Comparison of ENCODE assay signal across 23 cellular contexts in the genomic region with DNA sequence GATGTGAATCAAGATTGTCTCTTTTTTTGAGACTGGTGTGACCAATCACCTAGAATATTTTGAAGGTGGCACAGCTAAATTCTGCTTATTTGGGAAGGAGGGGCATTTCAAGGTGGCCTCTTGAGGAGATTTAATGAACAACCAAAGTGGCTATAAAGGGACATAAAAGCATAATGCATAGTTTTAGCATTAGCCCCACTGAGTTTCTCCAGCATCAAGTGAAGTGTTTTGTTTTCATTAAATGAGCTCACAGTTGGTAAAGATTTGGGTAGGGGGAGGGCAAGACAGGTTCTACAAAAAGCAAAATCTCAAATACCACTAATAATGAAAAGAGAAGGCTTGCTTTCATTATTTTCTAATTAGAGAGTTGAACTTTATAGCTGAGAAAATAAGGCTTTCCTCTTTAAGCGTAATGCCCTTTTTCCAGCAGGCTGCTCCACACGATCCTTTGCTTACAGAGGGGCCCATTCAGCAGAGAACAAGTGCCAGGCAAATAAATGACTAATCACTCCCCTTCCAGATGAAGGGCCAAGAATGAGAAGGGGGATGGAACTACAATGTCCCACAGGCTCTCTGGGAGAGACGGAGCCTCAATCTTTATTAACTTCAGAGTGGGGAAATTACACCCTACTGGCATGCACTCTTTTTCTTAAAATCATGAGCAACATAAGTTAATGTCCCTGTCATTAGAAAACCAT. TPM values are rescaled to one million over a fixed set of nuclear protein-coding genes. Genes with fewer than 3 reads are reported as not detected.
DNase-seq lines count a peak whose midpoint lies in the region; ATAC-seq and TF ChIP-seq lines count a peak whose summit lies in the region.
"Had no signal": no experiment of that assay in that cellular context is flagged by ENCODE, and none has a peak within 500 bp of the region (broad histone marks: within the 10 kb centered on the region; RNA-seq: fewer than 3 reads in every experiment).

No MANE protein-coding gene starts in this region.

- intact Hi-C loops in heart right ventricle (cut with DNase I): no loop called here

- no peaks in the 10 kb centered on the region for H3K9me3 ChIP-seq in heart right ventricle
- H3K9me3 ChIP-seq: A549, colonic mucosa, left ventricle myocardium inferior, testis had no signal

- no peaks in the 10 kb centered on the region for H3K36me3 ChIP-seq in heart right ventricle
- H3K36me3 ChIP-seq: colonic mucosa, left ventricle myocardium inferior had no signal

- no peak overlapping the region for H3K4me3 Mint-ChIP-seq in nephron
- H3K4me3 Mint-ChIP-seq: activated CD8-positive, alpha-beta T cell treated with anti-CD3 and anti-CD28 coated beads, Interleukin-2, amount 10 ng/mL, durations not matched to agents 7 days and 5 days had no signal

- ATAC-seq in heart right ventricle: no peak
- no peak for ATAC-seq in GM18870 (IDR thresholded peaks at IDR 0.05; ENCODE audit: unreplicated experiment)
- ATAC-seq: A549; activated CD8-positive, alpha-beta T cell treated with anti-CD3 and anti-CD28 coated beads, Interleukin-2, amount 10 ng/mL, durations not matched to agents 7 days and 5 days; activated naive CD4-positive, alpha-beta T cell treated with anti-CD3 and anti-CD28 coated beads, Interleukin-2, amount 50 U/mL, for 72 hours; foreskin keratinocyte had no signal

- peaks cover 13% of the 10 kb centered on the region for H3K27me3 Mint-ChIP-seq in nephron (ENCODE audit: low read depth)

- peaks cover 28% of the 10 kb centered on the region for H3K4me1 Mint-ChIP-seq in nephron

- H3K27ac ChIP-seq in heart right ventricle: no peak overlapping the region
- no peak overlapping the region for H3K27ac ChIP-seq in coronary artery
- H3K27ac ChIP-seq: A549, colonic mucosa, foreskin keratinocyte, left ventricle myocardium inferior, parathyroid adenoma, PC-9, testis had no signal

- H3K4me1 ChIP-seq in heart right ventricle: peaks cover 0 to 10% (median 0%) of the 10 kb centered on the region in 9 donors
- H3K4me1 ChIP-seq: A549, parathyroid adenoma, testis had no signal

- H3K27ac Mint-ChIP-seq in nephron: peak overlapping the region; percentile 30 to 69 (median 60)
- H3K27ac Mint-ChIP-seq: activated CD8-positive, alpha-beta T cell treated with anti-CD3 and anti-CD28 coated beads, Interleukin-2, amount 10 ng/mL, durations not matched to agents 7 days and 5 days; activated naive CD4-positive, alpha-beta T cell treated with anti-CD3 and anti-CD28 coated beads, Interleukin-2, amount 50 U/mL, for 72 hours had no signal

- H3K36me3 Mint-ChIP-seq in nephron (ENCODE audit: low read depth): no peaks in the 10 kb centered on the region
- H3K36me3 Mint-ChIP-seq: activated naive CD4-positive, alpha-beta T cell treated with anti-CD3 and anti-CD28 coated beads, Interleukin-2, amount 50 U/mL, for 72 hours had no signal

- no peaks in the 10 kb centered on the region for H3K9me3 Mint-ChIP-seq in nephron
- H3K9me3 Mint-ChIP-seq: activated naive CD4-positive, alpha-beta T cell treated with anti-CD3 and anti-CD28 coated beads, Interleukin-2, amount 50 U/mL, for 72 hours had no signal

- TF ChIP-seq CTCF in nephron (IDR thresholded peaks at IDR 0.05; ENCODE audit: unreplicated experiment in 3 of 3): no peak
- TF ChIP-seq CTCF in heart right ventricle (IDR thresholded peaks at IDR 0.05): no peak
- no peak for TF ChIP-seq CTCF in coronary artery (IDR thresholded peaks at IDR 0.05)

- 78 to 85% methylated on average over 3 of the region's 3 CpGs for WGBS in heart right ventricle, 2 donors

- DNase-seq in NCI-H748 (lab: John Stamatoyannopoulos, UW; ENCODE audit: unreplicated experiment) (peak; percentile 40), NCI-H748 treated with DMSO at 0.1 percent for 48 hours (lab: John Stamatoyannopoulos, UW) (no peak), astrocyte of the hippocampus (ENCODE audit: low read depth, low spot score) (peak; percentile 79), heart right ventricle (no peak), coronary artery (ENCODE audit: low spot score) (no peak)
- DNase-seq in stimulated activated naive CD4-positive, alpha-beta T cell treated with Interleukin-2 at 50 U/mL for 16 hours (lab: John Stamatoyannopoulos, UW): no peak
- DNase-seq: activated CD8-positive, alpha-beta T cell treated with anti-CD3 and anti-CD28 coated beads, Interleukin-2, amount 10 ng/mL, durations not matched to agents 7 days and 5 days; activated T-cell treated with anti-CD3 and anti-CD28 coated beads, Interleukin-2, amount 50 U/mL, for 48 hours; colonic mucosa; DMS 273 treated with DMSO at 0.1 percent for 48 hours; foreskin keratinocyte; left ventricle myocardium inferior; NCI-H187 treated with DMSO at 0.1 percent for 48 hours; NCI-H69; PC-9; stimulated activated CD8-positive, alpha-beta memory T cell treated with anti-CD3 and anti-CD28 coated beads, Interleukin-4, amount 100 ng/mL, for 48 hours; testis had no signal

- H3K27me3 ChIP-seq in heart right ventricle: no peaks in the 10 kb centered on the region
- H3K27me3 ChIP-seq: colonic mucosa, foreskin keratinocyte, testis had no signal

- H3K4me3 ChIP-seq in heart right ventricle (no peak overlapping the region), coronary artery (no peak overlapping the region)
- H3K4me3 ChIP-seq: A549, colonic mucosa, left ventricle myocardium inferior, PC-9, smooth muscle cell, testis had no signal

RNA-seq across cellular contexts. Expression of gene LHCGR, which starts 35.9 kb away (rescaled TPM):
- total RNA-seq in heart right ventricle: 1 to 10 TPM in 2 of 10 donors, under 1 TPM in 3, not detected in 5; 0.19 to 1.7 (median 0.64) TPM
- under 1 TPM in 1 of 2 donors, not detected in 1; 0.37 TPM for polyA plus RNA-seq in heart right ventricle
- total RNA-seq: activated CD8-positive, alpha-beta T cell treated with anti-CD3 and anti-CD28 coated beads, Interleukin-2, amount 10 ng/mL, durations not matched to agents 7 days and 5 days; activated naive CD4-positive, alpha-beta T cell treated with anti-CD3 and anti-CD28 coated beads, Interleukin-2, amount 50 U/mL, for 72 hours; colonic mucosa; foreskin keratinocyte; PC-9; smooth muscle cell had no signal
- polyA plus RNA-seq: A549, foreskin keratinocyte, smooth muscle cell had no signal

Comparison
In these comparisons a context has a peak if more than half of its experiments do, and no peak if none do; other contexts are left out.
1. DNase-seq: peak in NCI-H748 (single experiment) and astrocyte of the hippocampus (single experiment); none in NCI-H748 treated with DMSO at 0.1 percent for 48 hours (single experiment), heart right ventricle (0 of 2), stimulated activated naive CD4-positive, alpha-beta T cell treated with Interleukin-2 at 50 U/mL for 16 hours (single experiment) and coronary artery (single experiment).